Comparison of ENCODE assay signal across 15 cellular contexts in the genomic region with DNA sequence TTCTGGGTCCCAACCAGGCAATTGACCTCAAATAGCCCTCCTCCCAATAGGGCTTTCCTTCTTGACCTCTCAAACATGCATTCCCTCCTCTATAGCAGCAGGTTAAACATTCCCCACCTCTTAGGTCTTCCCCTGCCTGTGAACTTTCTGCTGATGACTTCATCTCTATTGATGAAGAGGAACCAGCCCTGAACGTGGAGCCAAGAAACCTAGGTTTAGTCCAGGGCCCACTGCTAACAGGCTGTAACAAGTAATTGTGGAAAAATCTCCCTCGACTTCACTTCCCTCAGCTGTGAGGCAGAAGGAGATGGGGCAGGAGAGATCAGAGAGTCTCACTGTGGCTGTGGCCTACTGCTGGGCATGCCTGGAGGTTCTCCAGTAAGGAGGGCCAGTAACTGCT.
DNase-seq lines count a peak whose midpoint lies in the region; ATAC-seq and TF ChIP-seq lines count a peak whose summit lies in the region.
"Had no signal": no experiment of that assay in that cellular context is flagged by ENCODE, and none has a peak within 500 bp of the region (broad histone marks: within the 10 kb centered on the region; RNA-seq: fewer than 3 reads in every experiment).

No MANE protein-coding gene starts in this region.

- peak; percentile 22 for ATAC-seq in GM18907 (IDR thresholded peaks at IDR 0.05; ENCODE audit: unreplicated experiment)
- no peak for ATAC-seq in RWPE2 (ENCODE audit: low read depth)
- ATAC-seq: HCT116 had no signal

- peak overlapping the region; percentile 42; the same call in 1 of the 2 replicates for H3K9ac ChIP-seq in BLaER1

- peak overlapping the region; percentile 85 for H3K4me2 ChIP-seq in BLaER1

- H3K27me3 ChIP-seq in BLaER1 (no peaks in the 10 kb centered on the region), RWPE2 (ENCODE audit: insufficient read depth, poor library complexity, severe bottlenecking) (no peaks in the 10 kb centered on the region)
- H3K27me3 ChIP-seq: esophagus squamous epithelium had no signal

- H3K4me1 ChIP-seq in BLaER1 (peaks cover 100% of the 10 kb centered on the region), RWPE2 (ENCODE audit: insufficient read depth, poor library complexity, severe bottlenecking) (peaks cover 30% of the 10 kb centered on the region)

- no peaks in the 10 kb centered on the region for H3K9me3 ChIP-seq in BLaER1
- H3K9me3 ChIP-seq in RWPE2 (ENCODE audit: severe bottlenecking), result no peaks in the 10 kb centered on the region
- H3K9me3 ChIP-seq: esophagus squamous epithelium had no signal

- TF ChIP-seq CTCF in RWPE2 (IDR thresholded peaks at IDR 0.05; ENCODE audit: poor library complexity, severe bottlenecking), result no peak

- no peaks in the 10 kb centered on the region for H3K36me3 ChIP-seq in BLaER1
- no peaks in the 10 kb centered on the region for H3K36me3 ChIP-seq in RWPE2 (ENCODE audit: low read depth)

- H3K4me3 ChIP-seq in BLaER1 (no peak overlapping the region; the same call in 1 of the 2 replicates), RWPE2 (ENCODE audit: severe bottlenecking) (no peak overlapping the region)
- H3K4me3 ChIP-seq: esophagus squamous epithelium had no signal

- H3K27ac ChIP-seq in BLaER1, result peak overlapping the region; percentile 95
- H3K27ac ChIP-seq in RWPE2 (ENCODE audit: poor library complexity, severe bottlenecking), result peak overlapping the region; percentile 19

- DNase-seq in RWPE2 (ENCODE audit: low spot score), result no peak
- DNase-seq in kidney tubule cell (ENCODE audit: low spot score), result peak; percentile 56
- DNase-seq in activated naive CD4-positive, alpha-beta T cell (lab: John Stamatoyannopoulos, UW), result no peak
- no peak for DNase-seq in NCI-H2029 (lab: John Stamatoyannopoulos, UW)
- no peak for DNase-seq in NCI-H82 (lab: John Stamatoyannopoulos, UW)
- no peak for DNase-seq in NCI-H2107 treated with DMSO at 0.1 percent for 48 hours (lab: John Stamatoyannopoulos, UW; ENCODE audit: unreplicated experiment)
- DNase-seq: activated CD4-positive, alpha-beta T cell treated with anti-CD3 and anti-CD28 coated beads for 4 hours; activated T-cell treated with anti-CD3 and anti-CD28 coated beads for 4 hours; Calu3; esophagus squamous epithelium; NCI-H1048; T-helper 2 cell had no signal

- no peaks in the 10 kb centered on the region for H4K20me1 ChIP-seq in BLaER1
